31 cellular contexts compared by ENCODE assay signal in genomic region chr16:4599545-4599944, GRCh38. TPM values are rescaled to one million over a fixed set of nuclear protein-coding genes. Genes with fewer than 3 reads are reported as not detected.
"Had no signal": no experiment of that assay in that cellular context is flagged by ENCODE, and none has a peak within 500 bp of the region (broad histone marks: within the 10 kb centered on the region; RNA-seq: fewer than 3 reads in every experiment).

No MANE protein-coding gene starts in this region.

- H3K9me3 ChIP-seq: ascending aorta, breast epithelium, colonic mucosa had no signal

- FAIRE-seq: frontal cortex had no signal

- H3K4me1 ChIP-seq: breast epithelium, colonic mucosa had no signal

- H3K4me3 ChIP-seq: ascending aorta, breast epithelium, cardiac muscle cell, colonic mucosa had no signal

- H3K27ac ChIP-seq: ascending aorta, breast epithelium, cardiac muscle cell, colonic mucosa, WERI-Rb-1 had no signal

- H3K27me3 ChIP-seq: ascending aorta, breast epithelium, cardiac muscle cell had no signal

- H3K36me3 ChIP-seq: ascending aorta, breast epithelium, cardiac muscle cell, colonic mucosa, WERI-Rb-1 had no signal

- DNase-seq: activated CD4-positive, alpha-beta memory T cell treated with anti-CD3 and anti-CD28 coated beads for 36 hours; activated CD4-positive, alpha-beta T cell treated with anti-CD3 and anti-CD28 coated beads for 36 hours; activated CD4-positive, alpha-beta T cell treated with anti-CD3 and anti-CD28 coated beads, Interleukin-2, amount 10 ng/mL, durations not matched to agents 24 days and 14 days; activated CD4-positive, CD25-positive, alpha-beta regulatory T cell; activated CD4-positive, CD25-positive, alpha-beta regulatory T cell treated with anti-CD3 and anti-CD28 coated beads, Interleukin-2, amount 50 U/mL, for 72 hours; activated CD8-positive, alpha-beta memory T cell treated with anti-CD3 and anti-CD28 coated beads, Interleukin-2, amount 10 ng/mL, durations not matched to agents 7 days and 5 days; activated CD8-positive, alpha-beta memory T cell treated with anti-CD3 and anti-CD28 coated beads, Interleukin-2, amount 50 U/mL, for 48 hours; activated CD8-positive, alpha-beta T cell treated with anti-CD3 and anti-CD28 coated beads, Interleukin-2, amount 10 ng/mL, durations not matched to agents 7 days and 5 days; activated gamma-delta T cell; activated naive CD4-positive, alpha-beta T cell; activated naive CD4-positive, alpha-beta T cell treated with anti-CD3 and anti-CD28 coated beads, Interleukin-2, amount 10 ng/mL, durations not matched to agents 7 days and 5 days; activated naive CD8-positive, alpha-beta T cell treated with anti-CD3 and anti-CD28 coated beads, Interleukin-2, amount 10 ng/mL, durations not matched to agents 7 days and 5 days; activated T-cell treated with anti-CD3 and anti-CD28 coated beads for 4 hours; activated T-cell treated with anti-CD3 and anti-CD28 coated beads, Interleukin-2, amount 50 U/mL, for 24 hours; activated T-cell treated with anti-CD3 and anti-CD28 coated beads, Interleukin-2, amount 50 U/mL, for 72 hours; central memory CD4-positive, alpha-beta T cell; cerebellar nuclear complex; colonic mucosa; effector CD8-positive, alpha-beta T cell; foreskin fibroblast; head of caudate nucleus; T-helper 1 cell; T-helper 17 cell; T1000; WERI-Rb-1 had no signal

RNA-seq across cellular contexts. Expression of gene C16orf96, which starts 43.4 kb away (rescaled TPM):
- total RNA-seq: activated CD4-positive, alpha-beta T cell treated with anti-CD3 and anti-CD28 coated beads, Interleukin-2, amount 10 ng/mL, durations not matched to agents 24 days and 14 days; ascending aorta; breast epithelium; dermis microvascular lymphatic vessel endothelial cell; epithelial cell of proximal tubule had no signal
